In the genomic region with DNA sequence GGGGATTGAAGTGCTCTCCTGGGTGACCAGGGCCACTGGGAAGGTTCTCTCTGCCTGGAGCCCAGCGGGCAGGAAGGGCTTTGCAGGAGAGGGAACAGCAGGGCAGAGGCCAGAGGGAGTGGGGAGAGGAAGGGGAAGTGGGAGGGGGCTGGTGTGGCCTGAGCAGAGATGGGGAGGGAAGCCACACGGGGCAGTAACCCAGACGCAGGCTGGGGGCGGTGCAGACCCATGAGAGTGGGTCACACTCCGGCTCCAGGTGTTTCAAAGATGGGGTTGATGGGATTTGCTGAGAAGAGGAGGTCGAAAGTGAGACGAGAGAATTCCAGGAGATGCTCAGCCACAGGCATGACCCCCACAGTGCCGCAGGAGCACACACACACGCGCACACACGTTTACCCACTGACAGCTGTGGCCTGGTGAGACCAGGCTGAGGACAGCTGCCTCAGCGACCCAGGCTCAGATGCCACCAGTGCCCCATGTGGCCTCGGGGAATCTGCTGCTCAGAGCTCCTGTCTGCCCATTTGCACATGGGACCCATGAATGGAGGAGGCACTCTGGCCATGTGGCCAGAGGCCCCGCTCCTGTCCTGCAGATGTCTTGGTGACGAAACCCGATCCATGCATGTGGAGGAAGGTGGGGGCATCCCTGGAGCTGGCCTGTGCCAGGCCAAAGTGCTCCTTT, we compare ENCODE assay signal across 1 cellular context.
TF ChIP-seq lines count a peak whose summit lies in the region.

No MANE protein-coding gene starts in this region.

TF ChIP-seq in IMR-90, 13 proteins besides CTCF, POLR2A, EP300 and RAD21:
- TF ChIP-seq RFX5 (IDR thresholded peaks at IDR 0.05; ENCODE audit: low read depth, low read length) (no peak), BHLHE40 (IDR thresholded peaks at IDR 0.05; ENCODE audit: low read depth, low read length) (no peak), CEBPB (IDR thresholded peaks at IDR 0.05; ENCODE audit: low read depth, low read length) (no peak), CHD1 (IDR thresholded peaks at IDR 0.05; ENCODE audit: low read depth, low read length) (no peak), SMC3 (IDR thresholded peaks at IDR 0.05; ENCODE audit: low read depth, low read length) (no peak)
- TF ChIP-seq, protein P1, sequence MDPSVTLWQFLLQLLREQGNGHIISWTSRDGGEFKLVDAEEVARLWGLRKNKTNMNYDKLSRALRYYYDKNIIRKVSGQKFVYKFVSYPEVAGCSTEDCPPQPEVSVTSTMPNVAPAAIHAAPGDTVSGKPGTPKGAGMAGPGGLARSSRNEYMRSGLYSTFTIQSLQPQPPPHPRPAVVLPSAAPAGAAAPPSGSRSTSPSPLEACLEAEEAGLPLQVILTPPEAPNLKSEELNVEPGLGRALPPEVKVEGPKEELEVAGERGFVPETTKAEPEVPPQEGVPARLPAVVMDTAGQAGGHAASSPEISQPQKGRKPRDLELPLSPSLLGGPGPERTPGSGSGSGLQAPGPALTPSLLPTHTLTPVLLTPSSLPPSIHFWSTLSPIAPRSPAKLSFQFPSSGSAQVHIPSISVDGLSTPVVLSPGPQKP (IDR thresholded peaks at IDR 0.05; ENCODE audit: borderline replicate concordance, low read depth, low read length) = no peak
